Comparison of ENCODE assay signal across 8 cellular contexts in genomic region chr9:122092611-122093506, GRCh38. TPM values are rescaled to one million over a fixed set of nuclear protein-coding genes. Genes with fewer than 3 reads are reported as not detected.
A peak's percentile ranks its signal among the peaks of the same experiment; 100 is the strongest.
DNase-seq lines count a peak whose midpoint lies in the region; ATAC-seq and TF ChIP-seq lines count a peak whose summit lies in the region.

TTLL11 (minus strand) TSS chr9:122093308; CDS start chr9:122093148, 160 bp downstream.

- no peaks in the 10 kb centered on the region for H3K79me2 ChIP-seq in OCI-LY1 (ENCODE audit: insufficient read depth, low read length)

- H3K36me3 ChIP-seq in OCI-LY1 (ENCODE audit: insufficient read depth, low read length) = no peaks in the 10 kb centered on the region

- peak; percentile 89 for ATAC-seq in GM21526 (IDR thresholded peaks at IDR 0.05; ENCODE audit: low FRiP score, unreplicated experiment)

- no peaks in the 10 kb centered on the region for H3K9me3 ChIP-seq in OCI-LY1 (ENCODE audit: low read length)

- H2AFZ ChIP-seq in OCI-LY1 (ENCODE audit: low read length) = no peak within 1 kb of the TSS

- no peak within 1 kb of the TSS for H3K27ac ChIP-seq in OCI-LY1 (ENCODE audit: low read depth, low read length, poor library complexity, severe bottlenecking)
- H3K27ac ChIP-seq in epithelial cell of prostate = no peak within 1 kb of the TSS

- H3K27me3 ChIP-seq in OCI-LY1 (ENCODE audit: insufficient read depth, low read length) = no peaks in the 10 kb centered on the region

- peak within 1 kb of the TSS; percentile 96 for H3K4me2 ChIP-seq in OCI-LY1 (ENCODE audit: low read length)

- peak within 1 kb of the TSS; percentile 84 for H3K4me3 ChIP-seq in OCI-LY1 (ENCODE audit: low read depth, low read length, poor library complexity, severe bottlenecking)

- peaks cover 16% of the 10 kb centered on the region for H3K4me1 ChIP-seq in OCI-LY1 (ENCODE audit: insufficient read depth, low read length, severe bottlenecking)

- no peaks in the 10 kb centered on the region for H3K9me2 ChIP-seq in OCI-LY1 (ENCODE audit: low read depth, low read length)

- no peak for TF ChIP-seq CTCF in OCI-LY1 (IDR thresholded peaks at IDR 0.05; ENCODE audit: low read length)

- peak within 1 kb of the TSS; percentile 65 for H3K9ac ChIP-seq in OCI-LY1 (ENCODE audit: low read length)

- H4K20me1 ChIP-seq in OCI-LY1 (ENCODE audit: insufficient read depth, low read length) = no peaks in the 10 kb centered on the region

- DNase-seq in DMS 273 (lab: John Stamatoyannopoulos, UW; ENCODE audit: unreplicated experiment) (peak; percentile 96), HuH-7 (ENCODE audit: low spot score) (peak; percentile 94), activated T-cell treated with anti-CD3 and anti-CD28 coated beads for 24 hours (ENCODE audit: low read depth) (peak; percentile 94), epithelial cell of prostate (ENCODE audit: low read depth, low spot score) (peak; percentile 68), mucosa of gallbladder (ENCODE audit: low spot score) (peak; percentile 97)
- peak; percentile 94 for DNase-seq in stimulated activated CD8-positive, alpha-beta memory T cell treated with anti-CD3 and anti-CD28 coated beads, Interleukin-4, amount 100 ng/mL, for 24 hours (ENCODE audit: low read depth)

- no peaks in the 10 kb centered on the region for H3F3A ChIP-seq in OCI-LY1 (ENCODE audit: insufficient read depth, low read length)

RNA-seq across cellular contexts. Expression of gene TTLL11, which starts in this region (rescaled TPM):
- 10.9 TPM for total RNA-seq in mucosa of gallbladder
